In genomic region chr19:4444765-4445741, GRCh38 we compare ENCODE assay signal across 21 cellular contexts. TPM values are rescaled to one million over a fixed set of nuclear protein-coding genes. Genes with fewer than 3 reads are reported as not detected.
DNase-seq lines count a peak whose midpoint lies in the region; ATAC-seq and TF ChIP-seq lines count a peak whose summit lies in the region.
"Had no signal": no experiment of that assay in that cellular context is flagged by ENCODE, and none has a peak within 500 bp of the region (broad histone marks: within the 10 kb centered on the region; RNA-seq: fewer than 3 reads in every experiment).

No MANE protein-coding gene starts in this region.

- H2AFZ ChIP-seq in HCT116 (ENCODE audit: low read depth, low read length, poor library complexity, severe bottlenecking), result no peak overlapping the region

- RAD21 ChIA-PET in HCT116 (lab: Charles Lee; ENCODE audit: low non-redundant PET in 1 of 2, low total read pairs in 2 of 2, uncharacterized antibody in 2 of 2, unreplicated experiment in 2 of 2), result no interaction called here

- H3K4me3 ChIP-seq in Caco-2 (ENCODE audit: low read depth, low read length), result no peak overlapping the region
- H3K4me3 ChIP-seq in HCT116 (replicated peaks in 1 of 2; ENCODE audit: low read depth in 1 of 2, low read length in 2 of 2), result no peak overlapping the region
- no peak overlapping the region for H3K4me3 ChIP-seq in adrenal gland
- H3K4me3 ChIP-seq: sigmoid colon, thyroid gland had no signal

- H3K27me3 ChIP-seq in Caco-2 (replicated peaks; ENCODE audit: control insufficient read depth, insufficient read depth, low read length) (no peaks in the 10 kb centered on the region), HCT116 (ENCODE audit: insufficient read depth, low read length) (no peaks in the 10 kb centered on the region), adrenal gland (no peaks in the 10 kb centered on the region)
- H3K27me3 ChIP-seq: neutrophil, sigmoid colon, thyroid gland had no signal

- POLR2A ChIA-PET in Caco-2 (lab: Charles Lee) (no interaction called here), HCT116 (lab: Charles Lee) (no interaction called here)

- H3K4me3 Mint-ChIP-seq in Caco-2 (ENCODE audit: unreplicated experiment) (no peak overlapping the region), memory B cell (no peak overlapping the region)
- H3K4me3 Mint-ChIP-seq: activated CD8-positive, alpha-beta T cell treated with anti-CD3 and anti-CD28 coated beads for 36 hours; mesothelial cell of epicardium had no signal

- H3K79me2 ChIP-seq in HCT116 (ENCODE audit: insufficient read depth, low read length), result 0 out of 2 replicates have a peak, but pooled peaks cover 6% of the 10 kb centered on the region

- DNase-seq in Caco-2, result no peak
- DNase-seq in HCT116 (ENCODE audit: low read depth, low spot score), result no peak
- DNase-seq in adrenal gland, result peak; percentile 50 to 90 (median 85)
- DNase-seq in memory B cell (ENCODE audit: low spot score in 2 of 2), result no peak
- no peak for DNase-seq in KG1 (lab: John Stamatoyannopoulos, UW)
- no peak for DNase-seq in activated CD4-positive, alpha-beta T cell treated with anti-CD3 and anti-CD28 coated beads, Interleukin-2, amount 50 U/mL, for 1 hour
- DNase-seq: activated CD8-positive, alpha-beta T cell treated with anti-CD3 and anti-CD28 coated beads for 36 hours; amniotic stem cell; head of caudate nucleus; Karpas-422; NCI-H1694; NCI-H446; sigmoid colon; stimulated activated CD4-positive, alpha-beta T cell treated with anti-CD3 and anti-CD28 coated beads, Interleukin-4, amount 100 ng/mL, for 1 hour; stimulated activated CD8-positive, alpha-beta memory T cell treated with anti-CD3 and anti-CD28 coated beads, Interleukin-4, amount 100 ng/mL, for 48 hours; thyroid gland had no signal

- intact Hi-C loops in Caco-2 (cut with micrococcal nuclease; ENCODE audit: unreplicated experiment) (no loop called here), HCT116 (cut with micrococcal nuclease) (no loop called here), adrenal gland (cut with DNase I) (no loop called here)

- BruUV-seq in Caco-2 (replicated peaks; lab: Mats Ljungman, UMichigan) (TSS peak; percentile 69), HCT116 (replicated peaks; lab: Mats Ljungman, UMichigan) (TSS peak; percentile 74)

- no peak overlapping the region for H3K27ac Mint-ChIP-seq in Caco-2 (ENCODE audit: unreplicated experiment)
- H3K27ac Mint-ChIP-seq in memory B cell, result peak overlapping the region; percentile 82
- H3K27ac Mint-ChIP-seq: activated CD8-positive, alpha-beta T cell treated with anti-CD3 and anti-CD28 coated beads for 36 hours; activated T-helper 2 cell treated with anti-CD3 and anti-CD28 coated beads, Interferon-gamma antibody, Interleukin-2, Interleukin-4, amounts not matched to agents 10 μg/mL and 5 μg/mL and 100 μg/mL, durations not matched to agents 14 hours and 24 hours and 36 hours; mesothelial cell of epicardium had no signal

- CTCF ChIA-PET in Caco-2 (lab: Charles Lee), result no interaction called here
- CTCF ChIA-PET in HCT116 (lab: Charles Lee), result no interaction called here

- TF ChIP-seq CTCF in Caco-2 (IDR thresholded peaks at IDR 0.05; ENCODE audit: insufficient read depth in 1 of 2, low read depth in 1 of 2, low read length in 1 of 2, severe bottlenecking in 1 of 2, unreplicated experiment in 1 of 2) (no peak), HCT116 (IDR thresholded peaks at IDR 0.05 in 2 of 3, conservative IDR thresholded peaks at IDR 0.05 in 1 of 3; ENCODE audit: borderline replicate concordance in 1 of 3, insufficient read depth in 1 of 3, low read depth in 2 of 3, low read length in 2 of 3) (no peak), adrenal gland (IDR thresholded peaks at IDR 0.05) (no peak)

- TF ChIP-seq POLR2A in HCT116 (IDR thresholded peaks at IDR 0.05; ENCODE audit: borderline replicate concordance, extremely low read depth, insufficient read depth, insufficient read length) (no peak), adrenal gland (IDR thresholded peaks at IDR 0.05) (peak in 1 of 2 donors; percentile 11)

- H3K4me1 ChIP-seq in Caco-2 (no peaks in the 10 kb centered on the region), HCT116 (ENCODE audit: control insufficient read depth in 1 of 2, insufficient read depth in 2 of 2, low read length in 2 of 2) (no peaks in the 10 kb centered on the region), adrenal gland (replicated peaks in 1 of 2) (peaks cover 37 to 49% of the 10 kb centered on the region in 2 donors)
- H3K4me1 ChIP-seq: thyroid gland had no signal

- H3K36me3 Mint-ChIP-seq in Caco-2 (ENCODE audit: insufficient read depth, unreplicated experiment) (peaks cover 82% of the 10 kb centered on the region), memory B cell (peaks cover 9% of the 10 kb centered on the region)

- H3K9ac ChIP-seq in HCT116 (ENCODE audit: low read length), result no peak overlapping the region

- H3K27ac ChIP-seq in HCT116 (ENCODE audit: low read depth, low read length) (0 out of 2 replicates have a peak overlapping the region, but pooled peaks have one; percentile 18), adrenal gland (peak overlapping the region; percentile 60 to 94 (median 84))
- H3K27ac ChIP-seq: neutrophil, sigmoid colon, thyroid gland had no signal

- H3K9me2 ChIP-seq in HCT116 (ENCODE audit: insufficient read depth), result no peaks in the 10 kb centered on the region

- H3K27me3 Mint-ChIP-seq in Caco-2 (ENCODE audit: insufficient read depth, unreplicated experiment) (no peaks in the 10 kb centered on the region), memory B cell (no peaks in the 10 kb centered on the region)
- H3K27me3 Mint-ChIP-seq: activated CD8-positive, alpha-beta T cell treated with anti-CD3 and anti-CD28 coated beads for 36 hours had no signal

- H3K4me2 ChIP-seq in HCT116 (ENCODE audit: low read length), result no peak overlapping the region

- H3K4me1 Mint-ChIP-seq in Caco-2 (ENCODE audit: low read depth, unreplicated experiment), result no peaks in the 10 kb centered on the region
- H3K4me1 Mint-ChIP-seq in memory B cell, result peaks cover 10% of the 10 kb centered on the region
- H3K4me1 Mint-ChIP-seq: mesothelial cell of epicardium had no signal

- WGBS in adrenal gland, 4 donors, result 52 to 61% (median 59%) methylated on average over 15 to 36 of the region's 36 CpGs

- peaks cover 1% of the 10 kb centered on the region; the same call in 1 of the 2 replicates for H3K36me3 ChIP-seq in Caco-2 (ENCODE audit: control insufficient read depth, insufficient read depth, low read length)
- H3K36me3 ChIP-seq in HCT116 (ENCODE audit: control insufficient read depth in 1 of 2, insufficient read depth in 2 of 2, low read length in 2 of 2), result peaks cover 6 to 22% of the 10 kb centered on the region in 2 experiments
- peaks cover 0 to 64% of the 10 kb centered on the region in 2 donors for H3K36me3 ChIP-seq in adrenal gland (replicated peaks in 1 of 2)

- no peak for TF ChIP-seq RAD21 in HCT116 (IDR thresholded peaks at IDR 0.05; ENCODE audit: low read depth)

- H3K9me3 ChIP-seq in Caco-2 (no peaks in the 10 kb centered on the region), HCT116 (ENCODE audit: control insufficient read depth in 1 of 2, insufficient read depth in 1 of 2, low read depth in 1 of 2, low read length in 2 of 2) (no peaks in the 10 kb centered on the region), adrenal gland (replicated peaks in 1 of 3) (no peaks in the 10 kb centered on the region)
- H3K9me3 ChIP-seq: neutrophil, sigmoid colon, thyroid gland had no signal

- ATAC-seq in HCT116 (0 out of 2 replicates have a peak, but pooled peaks have one; percentile 8), memory B cell (ENCODE audit: low read depth) (no peak), GM21737 (IDR thresholded peaks at IDR 0.05; ENCODE audit: unreplicated experiment) (no peak), GM19397 (IDR thresholded peaks at IDR 0.05; ENCODE audit: unreplicated experiment) (no peak)
- ATAC-seq: activated CD8-positive, alpha-beta T cell treated with anti-CD3 and anti-CD28 coated beads for 36 hours had no signal

- H4K20me1 ChIP-seq in HCT116 (ENCODE audit: insufficient read depth), result no peaks in the 10 kb centered on the region

- no peaks in the 10 kb centered on the region for H3K9me3 Mint-ChIP-seq in Caco-2 (ENCODE audit: unreplicated experiment)
- H3K9me3 Mint-ChIP-seq in memory B cell, result no peaks in the 10 kb centered on the region
- H3K9me3 Mint-ChIP-seq: activated CD8-positive, alpha-beta T cell treated with anti-CD3 and anti-CD28 coated beads for 36 hours; activated T-helper 2 cell treated with anti-CD3 and anti-CD28 coated beads, Interferon-gamma antibody, Interleukin-2, Interleukin-4, amounts not matched to agents 10 μg/mL and 5 μg/mL and 100 μg/mL, durations not matched to agents 14 hours and 24 hours and 36 hours; mesothelial cell of epicardium had no signal

TF ChIP-seq in HCT116, 20 proteins besides CTCF, POLR2A, EP300 and RAD21 (continues in another document):
- no peak for TF ChIP-seq POLR2AphosphoS5 (IDR thresholded peaks at IDR 0.05; ENCODE audit: low read depth, low read length)
- TF ChIP-seq CBX3 (IDR thresholded peaks at IDR 0.05; ENCODE audit: low read depth), result no peak
- no peak for TF ChIP-seq ZNF274 (IDR thresholded peaks at IDR 0.05; ENCODE audit: low read depth, low read length)
- no peak for TF ChIP-seq CEBPB (IDR thresholded peaks at IDR 0.05; ENCODE audit: low read depth)
- no peak for TF ChIP-seq ELF1 (IDR thresholded peaks at IDR 0.05; ENCODE audit: borderline replicate concordance, low read depth)
- no peak for TF ChIP-seq EZH2 (IDR thresholded peaks at IDR 0.05)
- TF ChIP-seq SIN3A (IDR thresholded peaks at IDR 0.05; ENCODE audit: low read depth), result no peak
- TF ChIP-seq FOSL1 (IDR thresholded peaks at IDR 0.05; ENCODE audit: low read depth), result no peak

RNA-seq across cellular contexts. Expression of gene UBXN6, which starts 12.5 kb away (rescaled TPM):
- total RNA-seq in Caco-2 (2022) (42.1 and 42.9 TPM in 2 replicates), HCT116 (2021; ENCODE audit: unreplicated experiment) (76.5 TPM), adrenal gland (100 to 1,000 TPM; 165 to 317 (median 268) TPM)
- 75.7 and 76.0 TPM in 2 replicates for polyA plus RNA-seq in HCT116 (2012)
- 100 to 1,000 TPM in 2 of 3 donors, 10 to 100 TPM in 1; 53.9 to 257 (median 250) TPM for polyA plus RNA-seq in adrenal gland

RNA-seq across cellular contexts. Expression of gene HDGFL2, which starts 27.0 kb away (rescaled TPM):
- total RNA-seq in Caco-2 (2022) (65.7 and 70.8 TPM in 2 replicates), HCT116 (2021; ENCODE audit: unreplicated experiment) (75.2 TPM), adrenal gland (10 to 100 TPM; 29.9 to 54.6 (median 34.9) TPM)
- polyA plus RNA-seq in HCT116 (2012), result 47.5 and 53.8 TPM in 2 replicates
- 10 to 100 TPM; 22.0 to 74.7 (median 55.8) TPM for polyA plus RNA-seq in adrenal gland

RNA-seq across cellular contexts. Expression of gene CHAF1A, which starts 42.6 kb away (rescaled TPM):
- total RNA-seq in Caco-2 (2022) (53.9 and 63.1 TPM in 2 replicates), HCT116 (2021; ENCODE audit: unreplicated experiment) (69.9 TPM), adrenal gland (10 to 100 TPM in 2 of 8 donors, 1 to 10 TPM in 6; 3.4 to 14.6 (median 8.7) TPM)
- polyA plus RNA-seq in HCT116 (2012), result 31.9 and 32.2 TPM in 2 replicates
- polyA plus RNA-seq in adrenal gland, result 1 to 10 TPM; 4.0 to 8.2 (median 7.3) TPM

RNA-seq across cellular contexts. Expression of gene SH3GL1, which starts 44.7 kb away (rescaled TPM):
- total RNA-seq in Caco-2 (2022) (91.3 and 91.5 TPM in 2 replicates), HCT116 (2021; ENCODE audit: unreplicated experiment) (86.0 TPM), adrenal gland (100 to 1,000 TPM in 1 of 8 donors, 10 to 100 TPM in 7; 69.9 to 112 (median 87.4) TPM)
- 78.9 and 84.1 TPM in 2 replicates for polyA plus RNA-seq in HCT116 (2012)
- 100 to 1,000 TPM in 1 of 3 donors, 10 to 100 TPM in 2; 20.9 to 104 (median 96.4) TPM for polyA plus RNA-seq in adrenal gland

Comparison
In these comparisons a context has a peak if more than half of its experiments do, and no peak if none do; other contexts are left out.
1. DNase-seq: peak in adrenal gland (7 of 7); none in Caco-2 (0 of 2), HCT116 (single experiment), memory B cell (0 of 2), KG1 (single experiment) and activated CD4-positive, alpha-beta T cell treated with anti-CD3 and anti-CD28 coated beads, Interleukin-2, amount 50 U/mL, for 1 hour (single experiment).